31 cellular contexts compared by ENCODE assay signal in the genomic region with DNA sequence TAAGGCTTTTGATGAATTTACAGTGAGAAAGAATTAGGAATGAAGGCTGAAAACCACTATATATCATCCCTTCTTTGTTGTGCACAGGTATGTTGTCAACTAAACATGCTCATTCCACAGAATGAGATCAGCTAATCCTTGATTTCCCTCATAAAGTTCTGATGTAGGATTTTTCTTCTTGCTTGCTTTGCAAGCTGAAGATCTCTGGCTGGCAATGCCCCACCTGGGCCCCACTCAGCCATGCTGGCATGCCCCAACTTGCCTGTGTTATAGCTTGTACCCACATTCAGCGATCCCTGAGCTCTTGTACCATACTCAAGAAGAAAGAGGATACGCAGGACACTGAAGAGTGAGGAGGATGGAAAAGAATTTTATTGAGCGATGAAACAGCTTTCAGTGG. TPM values are rescaled to one million over a fixed set of nuclear protein-coding genes. Genes with fewer than 3 reads are reported as not detected.
"Had no signal": no experiment of that assay in that cellular context is flagged by ENCODE, and none has a peak within 500 bp of the region (broad histone marks: within the 10 kb centered on the region; RNA-seq: fewer than 3 reads in every experiment).

No MANE protein-coding gene starts in this region.

- H3K27ac ChIP-seq: coronary artery, esophagus muscularis mucosa, spleen, testis, tibial nerve had no signal

- FAIRE-seq: endothelial cell of umbilical vein had no signal

- H3K4me1 ChIP-seq: esophagus muscularis mucosa, spleen, testis had no signal

- H3K36me3 ChIP-seq: esophagus muscularis mucosa, spleen, tibial nerve had no signal

- H3K27me3 ChIP-seq: testis, tibial nerve had no signal

- ATAC-seq: natural killer cell; sciatic nerve; stimulated activated memory B cell treated with anti-CD40 and anti-IgM and Interleukin-4, amounts not matched to agents 10 μg/mL and 1 μg/mL and 100 μg/mL, for 72 hours; stimulated activated naive CD8-positive, alpha-beta T cell treated with anti-CD3 and anti-CD28 coated beads, Interleukin-15, amount 100 ng/mL, for 72 hours had no signal

- H3K4me3 ChIP-seq: coronary artery, esophagus muscularis mucosa, spleen, testis, tibial nerve had no signal

- DNase-seq: effector CD4-positive, alpha-beta T cell; foreskin fibroblast; head of caudate nucleus; hippocampal formation; kidney glomerular epithelial cell; natural killer cell; spleen; stimulated activated CD4-positive, alpha-beta T cell treated with anti-CD3 and anti-CD28 coated beads, Interleukin-15, amount 100 ng/mL, for 24 hours; stimulated activated CD4-positive, alpha-beta T cell treated with anti-CD3 and anti-CD28 coated beads, Interleukin-1b, Interleukin-23, amount 100 ng/mL, for 48 hours; stimulated activated CD4-positive, alpha-beta T cell treated with anti-CD3 and anti-CD28 coated beads, Interleukin-4, amount 100 ng/mL, for 24 hours; stimulated activated naive CD8-positive, alpha-beta T cell treated with anti-CD3 and anti-CD28 coated beads, Interleukin-15, amount 100 ng/mL, for 72 hours; testis had no signal

- H3K9me3 ChIP-seq: testis, tibial nerve had no signal

RNA-seq across cellular contexts. Expression of a gene that starts 18.0 kb away (rescaled TPM):
- total RNA-seq: chondrocyte, dermis microvascular lymphatic vessel endothelial cell, endodermal cell, endothelial cell of umbilical vein, esophagus muscularis mucosa, lung microvascular endothelial cell, mucosa of gallbladder, myocyte, natural killer cell, neural crest cell, osteocyte, pulmonary artery endothelial cell, sciatic nerve, skeletal muscle tissue, spleen, subcutaneous adipose tissue, tibial nerve, ureter had no signal
- polyA plus RNA-seq: endothelial cell of umbilical vein, liver, spleen had no signal

RNA-seq across cellular contexts. Expression of a gene that starts 23.0 kb away (rescaled TPM):
- total RNA-seq: chondrocyte, dermis microvascular lymphatic vessel endothelial cell, endodermal cell, endothelial cell of umbilical vein, esophagus muscularis mucosa, lung microvascular endothelial cell, mucosa of gallbladder, myocyte, natural killer cell, neural crest cell, osteocyte, pulmonary artery endothelial cell, sciatic nerve, skeletal muscle tissue, spleen, subcutaneous adipose tissue, tibial nerve, ureter had no signal
- polyA plus RNA-seq: endothelial cell of umbilical vein, liver had no signal

RNA-seq across cellular contexts. Expression of a gene that starts 40.7 kb away (rescaled TPM):
- total RNA-seq: chondrocyte, endothelial cell of umbilical vein, esophagus muscularis mucosa, liver, lung microvascular endothelial cell, mucosa of gallbladder, myocyte, natural killer cell, neural crest cell, osteocyte, pulmonary artery endothelial cell, sciatic nerve, skeletal muscle tissue, spleen, subcutaneous adipose tissue, tibial nerve, ureter had no signal
- polyA plus RNA-seq: endothelial cell of umbilical vein, liver had no signal
